Comparison of ENCODE assay signal across 1 cellular context in genomic region chr22:22691716-22692701, GRCh38.
TF ChIP-seq lines count a peak whose summit lies in the region.

No MANE protein-coding gene starts in this region.

TF ChIP-seq in K562, 482 proteins besides CTCF, POLR2A, EP300 and RAD21 (continued from another document):
- no peak for TF ChIP-seq ZBTB40 (IDR thresholded peaks at IDR 0.05)
- TF ChIP-seq ZBTB40 (CRISPR knock-in tag; IDR thresholded peaks at IDR 0.05): 0 out of 2 replicates have a peak, but pooled peaks have one; percentile 21
- TF ChIP-seq ZNF184 (CRISPR knock-in tag; IDR thresholded peaks at IDR 0.05): peak; percentile 28; the same call in 1 of the 2 replicates
- 0 out of 2 replicates have a peak, but pooled peaks have one; percentile 1 for TF ChIP-seq USF2 (CRISPR knock-in tag; IDR thresholded peaks at IDR 0.05)
- TF ChIP-seq RNF2 (IDR thresholded peaks at IDR 0.05): no peak
- no peak for TF ChIP-seq HMG20A (CRISPR knock-in tag; conservative IDR thresholded peaks at IDR 0.05)
- 0 out of 4 replicates have a peak, but pooled peaks of 1 of the 2 experiments have one; percentile 91 for TF ChIP-seq ZNF639 (CRISPR knock-in tag; conservative IDR thresholded peaks at IDR 0.05 in 1 of 2, IDR thresholded peaks at IDR 0.05 in 1 of 2)
- TF ChIP-seq ZNF407 (IDR thresholded peaks at IDR 0.05; ENCODE audit: low read depth): no peak
- TF ChIP-seq ZNF699 (CRISPR knock-in tag; IDR thresholded peaks at IDR 0.05; ENCODE audit: insufficient replicate concordance): no peak
